ENCODE assay signal across 13 cellular contexts in the genomic region with DNA sequence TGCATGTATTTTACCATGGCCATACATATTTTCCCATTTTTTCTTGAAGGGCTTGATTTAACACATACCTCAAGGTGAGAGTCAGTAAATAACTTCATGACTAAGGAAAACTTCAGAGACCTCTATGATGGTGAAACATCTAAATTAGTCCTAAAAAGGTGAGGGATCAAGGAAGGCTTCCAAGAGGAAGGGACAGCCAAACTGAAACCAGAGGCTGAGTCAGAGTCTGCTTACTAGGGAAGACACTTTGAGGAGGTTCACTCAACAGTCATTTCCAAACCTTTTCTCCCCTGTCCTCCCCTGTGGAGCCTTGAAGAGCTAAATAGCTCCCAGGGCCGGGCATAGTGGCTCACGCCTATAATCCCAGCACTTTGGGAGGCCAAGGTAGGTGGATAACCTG.
DNase-seq lines count a peak whose midpoint lies in the region; ATAC-seq and TF ChIP-seq lines count a peak whose summit lies in the region.
"Had no signal": no experiment of that assay in that cellular context is flagged by ENCODE, and none has a peak within 500 bp of the region (broad histone marks: within the 10 kb centered on the region; RNA-seq: fewer than 3 reads in every experiment).

No MANE protein-coding gene starts in this region.

- H3K9ac ChIP-seq in HCT116 (ENCODE audit: low read length): no peak overlapping the region
- H3K9ac ChIP-seq: KMS-11 had no signal

- peak overlapping the region; percentile 39 for H3K4me2 ChIP-seq in HCT116 (ENCODE audit: low read length)
- H3K4me2 ChIP-seq: KMS-11 had no signal

- TF ChIP-seq CTCF in HCT116 (IDR thresholded peaks at IDR 0.05 in 2 of 3, conservative IDR thresholded peaks at IDR 0.05 in 1 of 3; ENCODE audit: borderline replicate concordance in 1 of 3, insufficient read depth in 1 of 3, low read depth in 2 of 3, low read length in 2 of 3): no peak
- no peak for TF ChIP-seq CTCF in esophagus muscularis mucosa (IDR thresholded peaks at IDR 0.05)

- H3K79me2 ChIP-seq in HCT116 (ENCODE audit: insufficient read depth, low read length): no peaks in the 10 kb centered on the region

- H3K36me3 Mint-ChIP-seq in activated T-helper 17 cell treated with anti-CD3 and anti-CD28 coated beads, Interleukin-2, amount 50 U/mL, for 72 hours (ENCODE audit: low read depth): no peaks in the 10 kb centered on the region

- CTCF ChIA-PET in HCT116 (lab: Charles Lee): no interaction called here

- DNase-seq in HCT116 (ENCODE audit: low read depth, low spot score) (no peak), esophagus muscularis mucosa (ENCODE audit: extremely low spot score) (no peak), hypothalamus (lab: John Stamatoyannopoulos, UW) (no peak)
- DNase-seq: Caco-2; CD8-positive, alpha-beta memory T cell; DMS53 had no signal

- H3K4me3 ChIP-seq in HCT116 (replicated peaks in 1 of 2; ENCODE audit: low read depth in 1 of 2, low read length in 2 of 2) (no peak overlapping the region), esophagus muscularis mucosa (no peak overlapping the region)

- no peaks in the 10 kb centered on the region for H3K36me3 ChIP-seq in HCT116 (ENCODE audit: control insufficient read depth in 1 of 2, insufficient read depth in 2 of 2, low read length in 2 of 2)
- H3K36me3 ChIP-seq in esophagus muscularis mucosa: no peaks in the 10 kb centered on the region

- RAD21 ChIA-PET in HCT116 (lab: Charles Lee; ENCODE audit: low non-redundant PET in 1 of 2, low total read pairs in 2 of 2, uncharacterized antibody in 2 of 2, unreplicated experiment in 2 of 2): no interaction called here

- no peak for TF ChIP-seq RAD21 in HCT116 (IDR thresholded peaks at IDR 0.05; ENCODE audit: low read depth)

- no peaks in the 10 kb centered on the region for H4K20me1 ChIP-seq in HCT116 (ENCODE audit: insufficient read depth)

- no peak overlapping the region for H3K27ac ChIP-seq in HCT116 (ENCODE audit: low read depth, low read length)
- H3K27ac ChIP-seq in esophagus muscularis mucosa (replicated peaks in 1 of 4): no peak overlapping the region
- H3K27ac ChIP-seq: KMS-11 had no signal

- no peaks in the 10 kb centered on the region for H3K9me2 ChIP-seq in HCT116 (ENCODE audit: insufficient read depth)

- POLR2A ChIA-PET in HCT116 (lab: Charles Lee): no interaction called here

- no TSS peak for BruUV-seq in HCT116 (replicated peaks; lab: Mats Ljungman, UMichigan)

- TF ChIP-seq EP300 in esophagus muscularis mucosa (IDR thresholded peaks at IDR 0.05): no peak

- 94% methylated on average over 2 of the region's 2 CpGs for WGBS in esophagus muscularis mucosa

- peaks cover 15% of the 10 kb centered on the region for H3K27me3 Mint-ChIP-seq in activated T-helper 17 cell treated with anti-CD3 and anti-CD28 coated beads, Interleukin-2, amount 50 U/mL, for 72 hours

- H3K27me3 ChIP-seq in HCT116 (ENCODE audit: insufficient read depth, low read length) (no peaks in the 10 kb centered on the region), esophagus muscularis mucosa (no peaks in the 10 kb centered on the region)

- H3K4me1 ChIP-seq in HCT116 (ENCODE audit: control insufficient read depth in 1 of 2, insufficient read depth in 2 of 2, low read length in 2 of 2): peaks cover 0 to 12% of the 10 kb centered on the region in 2 experiments; a peak in 2 of 4 replicates
- no peaks in the 10 kb centered on the region for H3K4me1 ChIP-seq in esophagus muscularis mucosa
- H3K4me1 ChIP-seq: Caco-2 had no signal

- no peaks in the 10 kb centered on the region for H3K4me1 Mint-ChIP-seq in activated T-helper 17 cell treated with anti-CD3 and anti-CD28 coated beads, Interleukin-2, amount 50 U/mL, for 72 hours
- H3K4me1 Mint-ChIP-seq: CD8-positive, alpha-beta memory T cell had no signal

- no peaks in the 10 kb centered on the region for H3K9me3 Mint-ChIP-seq in activated T-helper 17 cell treated with anti-CD3 and anti-CD28 coated beads, Interleukin-2, amount 50 U/mL, for 72 hours
- H3K9me3 Mint-ChIP-seq: CD14-positive monocyte had no signal

- intact Hi-C loops in HCT116 (cut with micrococcal nuclease) (no loop called here), esophagus muscularis mucosa (cut with DNase I) (no loop called here)

- no peaks in the 10 kb centered on the region for H3K9me3 ChIP-seq in HCT116 (ENCODE audit: control insufficient read depth in 1 of 2, insufficient read depth in 1 of 2, low read depth in 1 of 2, low read length in 2 of 2)
- no peaks in the 10 kb centered on the region for H3K9me3 ChIP-seq in esophagus muscularis mucosa
- H3K9me3 ChIP-seq: Caco-2 had no signal

- no peak overlapping the region for H3K27ac Mint-ChIP-seq in activated T-helper 17 cell treated with anti-CD3 and anti-CD28 coated beads, Interleukin-2, amount 50 U/mL, for 72 hours
- H3K27ac Mint-ChIP-seq: CD8-positive, alpha-beta memory T cell; IgD-negative memory B cell had no signal

- no peak overlapping the region for H2AFZ ChIP-seq in HCT116 (ENCODE audit: low read depth, low read length, poor library complexity, severe bottlenecking)

- ATAC-seq in HCT116 (peak; percentile 47; the same call in 1 of the 2 replicates), esophagus mucosa (peak; percentile 27), GM21381 (IDR thresholded peaks at IDR 0.05; ENCODE audit: unreplicated experiment) (no peak), HG03045 (IDR thresholded peaks at IDR 0.05; ENCODE audit: unreplicated experiment) (no peak)
- peak; percentile 57 for ATAC-seq in activated T-helper 17 cell treated with anti-CD3 and anti-CD28 coated beads, Interleukin-2, amount 50 U/mL, for 72 hours (replicated peaks)

- no peak overlapping the region for H3K4me3 Mint-ChIP-seq in activated T-helper 17 cell treated with anti-CD3 and anti-CD28 coated beads, Interleukin-2, amount 50 U/mL, for 72 hours
- H3K4me3 Mint-ChIP-seq: CD14-positive monocyte; CD8-positive, alpha-beta memory T cell; IgD-negative memory B cell had no signal

- no peak for TF ChIP-seq POLR2A in HCT116 (IDR thresholded peaks at IDR 0.05; ENCODE audit: borderline replicate concordance, extremely low read depth, insufficient read depth, insufficient read length)
- TF ChIP-seq POLR2A in esophagus muscularis mucosa (IDR thresholded peaks at IDR 0.05; ENCODE audit: low read depth): no peak

TF ChIP-seq in HCT116, 20 proteins besides CTCF, POLR2A, EP300 and RAD21 (continues in another document):
- no peak for TF ChIP-seq CBX3 (IDR thresholded peaks at IDR 0.05; ENCODE audit: low read depth)
- TF ChIP-seq EZH2 (IDR thresholded peaks at IDR 0.05): no peak
- TF ChIP-seq TCF7L2 (IDR thresholded peaks at IDR 0.05; ENCODE audit: borderline replicate concordance, extremely low read depth, insufficient read depth, insufficient read length): no peak
- TF ChIP-seq ZNF274 (IDR thresholded peaks at IDR 0.05; ENCODE audit: low read depth, low read length): no peak
- no peak for TF ChIP-seq ELF1 (IDR thresholded peaks at IDR 0.05; ENCODE audit: borderline replicate concordance, low read depth)
- no peak for TF ChIP-seq POLR2AphosphoS5 (IDR thresholded peaks at IDR 0.05; ENCODE audit: low read depth, low read length)
- TF ChIP-seq SIN3A (IDR thresholded peaks at IDR 0.05; ENCODE audit: low read depth): no peak
- TF ChIP-seq, protein P1, sequence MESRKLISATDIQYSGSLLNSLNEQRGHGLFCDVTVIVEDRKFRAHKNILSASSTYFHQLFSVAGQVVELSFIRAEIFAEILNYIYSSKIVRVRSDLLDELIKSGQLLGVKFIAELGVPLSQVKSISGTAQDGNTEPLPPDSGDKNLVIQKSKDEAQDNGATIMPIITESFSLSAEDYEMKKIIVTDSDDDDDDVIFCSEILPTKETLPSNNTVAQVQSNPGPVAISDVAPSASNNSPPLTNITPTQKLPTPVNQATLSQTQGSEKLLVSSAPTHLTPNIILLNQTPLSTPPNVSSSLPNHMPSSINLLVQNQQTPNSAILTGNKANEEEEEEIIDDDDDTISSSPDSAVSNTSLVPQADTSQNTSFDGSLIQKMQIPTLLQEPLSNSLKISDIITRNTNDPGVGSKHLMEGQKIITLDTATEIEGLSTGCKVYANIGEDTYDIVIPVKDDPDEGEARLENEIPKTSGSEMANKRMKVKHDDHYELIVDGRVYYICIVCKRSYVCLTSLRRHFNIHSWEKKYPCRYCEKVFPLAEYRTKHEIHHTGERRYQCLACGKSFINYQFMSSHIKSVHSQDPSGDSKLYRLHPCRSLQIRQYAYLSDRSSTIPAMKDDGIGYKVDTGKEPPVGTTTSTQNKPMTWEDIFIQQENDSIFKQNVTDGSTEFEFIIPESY (IDR thresholded peaks at IDR 0.05; ENCODE audit: extremely low read depth, insufficient replicate concordance, low read length): no peak
- TF ChIP-seq, protein P2, sequence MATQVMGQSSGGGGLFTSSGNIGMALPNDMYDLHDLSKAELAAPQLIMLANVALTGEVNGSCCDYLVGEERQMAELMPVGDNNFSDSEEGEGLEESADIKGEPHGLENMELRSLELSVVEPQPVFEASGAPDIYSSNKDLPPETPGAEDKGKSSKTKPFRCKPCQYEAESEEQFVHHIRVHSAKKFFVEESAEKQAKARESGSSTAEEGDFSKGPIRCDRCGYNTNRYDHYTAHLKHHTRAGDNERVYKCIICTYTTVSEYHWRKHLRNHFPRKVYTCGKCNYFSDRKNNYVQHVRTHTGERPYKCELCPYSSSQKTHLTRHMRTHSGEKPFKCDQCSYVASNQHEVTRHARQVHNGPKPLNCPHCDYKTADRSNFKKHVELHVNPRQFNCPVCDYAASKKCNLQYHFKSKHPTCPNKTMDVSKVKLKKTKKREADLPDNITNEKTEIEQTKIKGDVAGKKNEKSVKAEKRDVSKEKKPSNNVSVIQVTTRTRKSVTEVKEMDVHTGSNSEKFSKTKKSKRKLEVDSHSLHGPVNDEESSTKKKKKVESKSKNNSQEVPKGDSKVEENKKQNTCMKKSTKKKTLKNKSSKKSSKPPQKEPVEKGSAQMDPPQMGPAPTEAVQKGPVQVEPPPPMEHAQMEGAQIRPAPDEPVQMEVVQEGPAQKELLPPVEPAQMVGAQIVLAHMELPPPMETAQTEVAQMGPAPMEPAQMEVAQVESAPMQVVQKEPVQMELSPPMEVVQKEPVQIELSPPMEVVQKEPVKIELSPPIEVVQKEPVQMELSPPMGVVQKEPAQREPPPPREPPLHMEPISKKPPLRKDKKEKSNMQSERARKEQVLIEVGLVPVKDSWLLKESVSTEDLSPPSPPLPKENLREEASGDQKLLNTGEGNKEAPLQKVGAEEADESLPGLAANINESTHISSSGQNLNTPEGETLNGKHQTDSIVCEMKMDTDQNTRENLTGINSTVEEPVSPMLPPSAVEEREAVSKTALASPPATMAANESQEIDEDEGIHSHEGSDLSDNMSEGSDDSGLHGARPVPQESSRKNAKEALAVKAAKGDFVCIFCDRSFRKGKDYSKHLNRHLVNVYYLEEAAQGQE (IDR thresholded peaks at IDR 0.05; ENCODE audit: low read depth): no peak
- TF ChIP-seq, protein P3, sequence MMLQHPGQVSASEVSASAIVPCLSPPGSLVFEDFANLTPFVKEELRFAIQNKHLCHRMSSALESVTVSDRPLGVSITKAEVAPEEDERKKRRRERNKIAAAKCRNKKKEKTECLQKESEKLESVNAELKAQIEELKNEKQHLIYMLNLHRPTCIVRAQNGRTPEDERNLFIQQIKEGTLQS (IDR thresholded peaks at IDR 0.05): no peak
- no peak for TF ChIP-seq SP1 (IDR thresholded peaks at IDR 0.05; ENCODE audit: low read depth)
- TF ChIP-seq ZFX (IDR thresholded peaks at IDR 0.05): no peak
- no peak for TF ChIP-seq JUND (IDR thresholded peaks at IDR 0.05)

Comparison
In these comparisons a context has a peak if more than half of its experiments do, and no peak if none do; other contexts are left out.
1. ATAC-seq: peak in HCT116 (single experiment), activated T-helper 17 cell treated with anti-CD3 and anti-CD28 coated beads, Interleukin-2, amount 50 U/mL, for 72 hours (single experiment) and esophagus mucosa (single experiment); none in GM21381 (single experiment) and HG03045 (single experiment).